1 cellular context compared by ENCODE assay signal in genomic region chr1:205186191-205186590, GRCh38.
A peak's percentile ranks its signal among the peaks of the same experiment; 100 is the strongest.
TF ChIP-seq lines count a peak whose summit lies in the region.

No MANE protein-coding gene starts in this region.

TF ChIP-seq in GM12878, 131 proteins besides CTCF, POLR2A, EP300 and RAD21 (continued from another document and continues in another):
- TF ChIP-seq ZNF687 (IDR thresholded peaks at IDR 0.05) (no peak), CREB1 (IDR thresholded peaks at IDR 0.05; ENCODE audit: low read depth) (peak; percentile 26; the same call in 1 of the 2 replicates), TARDBP (IDR thresholded peaks at IDR 0.05; ENCODE audit: borderline replicate concordance) (no peak), TCF3 (IDR thresholded peaks at IDR 0.05; ENCODE audit: borderline replicate concordance, insufficient read depth, low read depth, low read length) (no peak), SREBF2 (IDR thresholded peaks at IDR 0.05; ENCODE audit: low read length) (no peak), CHD2 (IDR thresholded peaks at IDR 0.05; ENCODE audit: borderline replicate concordance, low read depth, low read length) (no peak), SPI1 (IDR thresholded peaks at IDR 0.05; ENCODE audit: borderline replicate concordance, insufficient read depth, low read depth, low read length) (no peak), CBFB (IDR thresholded peaks at IDR 0.05; ENCODE audit: low read depth) (no peak), MEF2A (IDR thresholded peaks at IDR 0.05; ENCODE audit: insufficient read depth, low read depth, low read length) (no peak), EED (IDR thresholded peaks at IDR 0.05; ENCODE audit: low read depth) (peak; percentile 81), HDGF (IDR thresholded peaks at IDR 0.05) (no peak), LARP7 (IDR thresholded peaks at IDR 0.05) (no peak), ZBTB4 (CRISPR knock-in tag; IDR thresholded peaks at IDR 0.05) (no peak), CREM (IDR thresholded peaks at IDR 0.05; ENCODE audit: low read depth) (peak; percentile 60; the same call in 1 of the 2 replicates), NFYA (IDR thresholded peaks at IDR 0.05; ENCODE audit: borderline replicate concordance, low read depth, low read length) (no peak), ZBTB11 (CRISPR knock-in tag; IDR thresholded peaks at IDR 0.05) (no peak), KAT2A (conservative IDR thresholded peaks at IDR 0.05; ENCODE audit: control insufficient read depth, low read depth, low read length) (no peak), TCF12 (IDR thresholded peaks at IDR 0.05; ENCODE audit: low read depth, low read length) (no peak), MTA2 (IDR thresholded peaks at IDR 0.05; ENCODE audit: low read depth) (no peak), SRF (IDR thresholded peaks at IDR 0.05; ENCODE audit: low read depth in 2 of 2, low read length in 2 of 2) (no peak), SKIL (IDR thresholded peaks at IDR 0.05; ENCODE audit: low read depth, poor library complexity, severe bottlenecking) (no peak), BACH1 (IDR thresholded peaks at IDR 0.05; ENCODE audit: borderline replicate concordance) (no peak), PAX8 (IDR thresholded peaks at IDR 0.05) (no peak), GABPA (IDR thresholded peaks at IDR 0.05; ENCODE audit: low read depth) (0 out of 2 replicates have a peak, but pooled peaks have one; percentile 25), KDM1A (IDR thresholded peaks at IDR 0.05; ENCODE audit: borderline replicate concordance) (no peak), HDAC2 (IDR thresholded peaks at IDR 0.05) (no peak), ETV6 (conservative IDR thresholded peaks at IDR 0.05 in 1 of 2, IDR thresholded peaks at IDR 0.05 in 1 of 2; ENCODE audit: borderline replicate concordance in 1 of 2, low read depth in 1 of 2) (peak in 1 of 2 experiments; percentile 94; a peak in 2 of 4 replicates), NFIC (IDR thresholded peaks at IDR 0.05; ENCODE audit: low read depth, low read length) (peak; percentile 89), WRNIP1 (IDR thresholded peaks at IDR 0.05; ENCODE audit: borderline replicate concordance, low read depth, low read length) (no peak), ZBTB40 (IDR thresholded peaks at IDR 0.05; ENCODE audit: borderline replicate concordance) (no peak), PAX5 (IDR thresholded peaks at IDR 0.05; ENCODE audit: borderline replicate concordance, low read depth, low read length) (no peak), RUNX3 (IDR thresholded peaks at IDR 0.05; ENCODE audit: low read length) (peak; percentile 96), RB1 (IDR thresholded peaks at IDR 0.05; ENCODE audit: borderline replicate concordance) (no peak), CEBPB (IDR thresholded peaks at IDR 0.05; ENCODE audit: borderline replicate concordance in 1 of 2, low read depth in 2 of 2, low read length in 2 of 2) (0 out of 4 replicates have a peak, but pooled peaks of 1 of the 2 experiments have one; percentile 64), JUNB (IDR thresholded peaks at IDR 0.05) (peak; percentile 62; the same call in 1 of the 2 replicates), E2F8 (IDR thresholded peaks at IDR 0.05; ENCODE audit: low read depth, partially characterized antibody) (no peak), NRF1 (conservative IDR thresholded peaks at IDR 0.05; ENCODE audit: low read depth, low read length) (no peak), NFXL1 (IDR thresholded peaks at IDR 0.05; ENCODE audit: borderline replicate concordance) (no peak), CBX5 (IDR thresholded peaks at IDR 0.05; ENCODE audit: low read depth) (no peak), TBL1XR1 (IDR thresholded peaks at IDR 0.05; ENCODE audit: low read depth, low read length) (no peak), ZNF207 (IDR thresholded peaks at IDR 0.05; ENCODE audit: borderline replicate concordance) (no peak), NR2C2 (IDR thresholded peaks at IDR 0.05; ENCODE audit: borderline replicate concordance, control insufficient read depth, insufficient read length, low read depth) (no peak), ZSCAN29 (IDR thresholded peaks at IDR 0.05) (no peak), ASH2L (IDR thresholded peaks at IDR 0.05; ENCODE audit: borderline replicate concordance, low read depth) (no peak), IRF4 (IDR thresholded peaks at IDR 0.05; ENCODE audit: low read depth, low read length) (no peak), NR2F1 (conservative IDR thresholded peaks at IDR 0.05) (no peak)
